In the genomic region with DNA sequence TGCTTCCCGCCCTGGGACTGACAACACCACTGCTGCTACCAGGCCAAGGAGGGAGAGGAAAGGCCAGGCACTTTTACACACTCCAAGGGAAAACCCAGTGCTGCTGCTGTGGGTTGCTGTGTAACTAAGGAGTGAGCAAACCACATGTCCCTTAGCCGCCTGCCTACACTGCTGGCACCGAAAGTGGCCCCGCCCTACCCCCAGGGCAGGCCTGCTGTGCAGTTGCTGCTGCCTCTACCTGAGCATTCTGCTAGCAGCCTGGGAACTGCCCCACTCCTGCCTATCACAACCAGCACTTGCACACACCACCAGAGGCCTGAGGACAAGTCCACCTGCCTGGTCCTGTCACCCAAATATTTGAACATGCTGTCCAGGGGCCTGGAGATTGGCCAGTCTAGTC, we compare ENCODE assay signal across 22 cellular contexts.
"Had no signal": no experiment of that assay in that cellular context is flagged by ENCODE, and none has a peak within 500 bp of the region (broad histone marks: within the 10 kb centered on the region; RNA-seq: fewer than 3 reads in every experiment).

No MANE protein-coding gene starts in this region.

- H3K4me1 Mint-ChIP-seq: activated naive CD8-positive, alpha-beta T cell treated with anti-CD3 and anti-CD28 coated beads for 36 hours had no signal

- H3K27ac Mint-ChIP-seq: activated CD4-positive, alpha-beta memory T cell treated with anti-CD3 and anti-CD28 coated beads, Interleukin-2, amount 10 ng/mL, durations not matched to agents 7 days and 5 days; activated CD4-positive, alpha-beta T cell treated with anti-CD3 and anti-CD28 coated beads, Interleukin-2, amount 10 ng/mL, durations not matched to agents 7 days and 5 days; activated naive CD4-positive, alpha-beta T cell treated with anti-CD3 and anti-CD28 coated beads, Interleukin-2, amount 10 ng/mL, durations not matched to agents 7 days and 5 days; activated naive CD8-positive, alpha-beta T cell treated with anti-CD3 and anti-CD28 coated beads for 36 hours; activated T-helper 2 cell treated with anti-CD3 and anti-CD28 coated beads, Interferon-gamma antibody, Interleukin-2, Interleukin-4, amounts not matched to agents 10 μg/mL and 5 μg/mL and 100 μg/mL, durations not matched to agents 14 hours and 24 hours and 36 hours had no signal

- DNase-seq: activated CD4-positive, alpha-beta memory T cell treated with anti-CD3 and anti-CD28 coated beads, Interleukin-2, amount 10 ng/mL, durations not matched to agents 7 days and 5 days; activated CD4-positive, alpha-beta T cell treated with anti-CD3 and anti-CD28 coated beads, Interleukin-2, amount 10 ng/mL, durations not matched to agents 7 days and 5 days; activated gamma-delta T cell treated with Interleukin-2 at 50 U/mL for 16 hours; activated naive CD4-positive, alpha-beta T cell treated with anti-CD3 and anti-CD28 coated beads, Interleukin-2, amount 10 ng/mL, durations not matched to agents 7 days and 5 days; activated naive CD8-positive, alpha-beta T cell treated with anti-CD3 and anti-CD28 coated beads for 36 hours; activated T-cell treated with anti-CD3 and anti-CD28 coated beads for 4 hours; activated T-cell treated with anti-CD3 and anti-CD28 coated beads, Interleukin-2, amount 50 U/mL, for 48 hours; central memory CD4-positive, alpha-beta T cell; NCI-H1048; NCI-H1930; NCI-H2107; NCI-H2171 treated with DMSO at 0.1 percent for 48 hours; NCI-H345; NCI-H510A; NCI-H526 treated with DMSO at 0.1 percent for 48 hours; PC-3; SJCRH30; SK-N-SH; T-helper 1 cell had no signal

- H3K4me1 ChIP-seq: SJCRH30 had no signal

- H3K36me3 ChIP-seq: SJCRH30 had no signal

- H3K4me3 Mint-ChIP-seq: activated CD4-positive, alpha-beta memory T cell treated with anti-CD3 and anti-CD28 coated beads, Interleukin-2, amount 10 ng/mL, durations not matched to agents 7 days and 5 days; activated CD4-positive, alpha-beta T cell treated with anti-CD3 and anti-CD28 coated beads, Interleukin-2, amount 10 ng/mL, durations not matched to agents 7 days and 5 days; activated naive CD4-positive, alpha-beta T cell treated with anti-CD3 and anti-CD28 coated beads, Interleukin-2, amount 10 ng/mL, durations not matched to agents 7 days and 5 days; activated naive CD8-positive, alpha-beta T cell treated with anti-CD3 and anti-CD28 coated beads for 36 hours had no signal

- H3K4me3 ChIP-seq: SJCRH30 had no signal

- H3K4me2 ChIP-seq: SK-N-SH had no signal

- ATAC-seq: PC-3, Right ventricle myocardium inferior had no signal

- H3K27ac ChIP-seq: SJCRH30, VCaP had no signal

- H3K27me3 ChIP-seq: SJCRH30 had no signal

- H3K36me3 Mint-ChIP-seq: activated naive CD4-positive, alpha-beta T cell treated with anti-CD3 and anti-CD28 coated beads, Interleukin-2, amount 10 ng/mL, durations not matched to agents 7 days and 5 days; activated naive CD8-positive, alpha-beta T cell treated with anti-CD3 and anti-CD28 coated beads for 36 hours had no signal

- H3K27me3 Mint-ChIP-seq: activated CD4-positive, alpha-beta memory T cell treated with anti-CD3 and anti-CD28 coated beads, Interleukin-2, amount 10 ng/mL, durations not matched to agents 7 days and 5 days; activated CD4-positive, alpha-beta T cell treated with anti-CD3 and anti-CD28 coated beads, Interleukin-2, amount 10 ng/mL, durations not matched to agents 7 days and 5 days; activated naive CD4-positive, alpha-beta T cell treated with anti-CD3 and anti-CD28 coated beads, Interleukin-2, amount 10 ng/mL, durations not matched to agents 7 days and 5 days; activated naive CD8-positive, alpha-beta T cell treated with anti-CD3 and anti-CD28 coated beads for 36 hours had no signal
